20 cellular contexts compared by ENCODE assay signal in genomic region chr9:35723426-35723825, GRCh38. TPM values are rescaled to one million over a fixed set of nuclear protein-coding genes. Genes with fewer than 3 reads are reported as not detected.
DNase-seq lines count a peak whose midpoint lies in the region; ATAC-seq and TF ChIP-seq lines count a peak whose summit lies in the region.
"Had no signal": no experiment of that assay in that cellular context is flagged by ENCODE, and none has a peak within 500 bp of the region (broad histone marks: within the 10 kb centered on the region; RNA-seq: fewer than 3 reads in every experiment).

No MANE protein-coding gene starts in this region.

- no peak overlapping the region for H2AK5ac ChIP-seq in trophoblast cell (ENCODE audit: low read length)

- no peak overlapping the region for H2AFZ ChIP-seq in trophoblast cell (ENCODE audit: insufficient read depth, low read length, poor library complexity)

- DNase-seq in activated CD4-positive, alpha-beta T cell treated with anti-CD3 and anti-CD28 coated beads for 36 hours, result no peak
- DNase-seq in activated CD4-positive, alpha-beta T cell treated with anti-CD3 and anti-CD28 coated beads for 1 hour, result no peak
- no peak for DNase-seq in CD4-positive, alpha-beta T cell
- DNase-seq in effector memory CD8-positive, alpha-beta T cell, result no peak
- DNase-seq in trophoblast cell (peak; percentile 82 to 90), NCI-H524 treated with DMSO at 0.1 percent for 48 hours (lab: John Stamatoyannopoulos, UW) (no peak), GM19238 (ENCODE audit: insufficient read length, low spot score) (no peak)
- no peak for DNase-seq in central memory CD4-positive, alpha-beta T cell
- DNase-seq: AML-193; CD4-positive, alpha-beta memory T cell; DMS153; DMS79 treated with DMSO at 0.1 percent for 48 hours; GF-D8; H9 had no signal

- intact Hi-C loops in activated CD4-positive, alpha-beta T cell treated with anti-CD3 and anti-CD28 coated beads for 36 hours (cut with DNase I, micrococcal nuclease), result no loop called here
- intact Hi-C loops in CD4-positive, alpha-beta T cell (cut with DNase I, micrococcal nuclease), result no loop called here

- H3K23ac ChIP-seq in trophoblast cell (ENCODE audit: low read length), result no peak overlapping the region

- peaks cover 15% of the 10 kb centered on the region for H3K79me1 ChIP-seq in trophoblast cell (ENCODE audit: low read length)

- H3K18ac ChIP-seq in trophoblast cell (ENCODE audit: low read length), result no peak overlapping the region

- no peak overlapping the region for H3K4me3 Mint-ChIP-seq in activated CD4-positive, alpha-beta T cell treated with anti-CD3 and anti-CD28 coated beads for 36 hours
- H3K4me3 Mint-ChIP-seq in CD4-positive, alpha-beta T cell, result no peak overlapping the region
- H3K4me3 Mint-ChIP-seq in effector memory CD8-positive, alpha-beta T cell, result no peak overlapping the region
- H3K4me3 Mint-ChIP-seq: CD4-positive, alpha-beta memory T cell; H9 had no signal

- H3K4me1 ChIP-seq in trophoblast cell (ENCODE audit: control insufficient read depth in 1 of 2, insufficient read depth in 2 of 2, low read length in 2 of 2), result peaks cover 17 to 21% of the 10 kb centered on the region in 2 experiments

- no peaks in the 10 kb centered on the region for H3K9me3 ChIP-seq in CD4-positive, alpha-beta T cell (ENCODE audit: control insufficient read depth, low read length)
- H3K9me3 ChIP-seq in trophoblast cell (ENCODE audit: insufficient read depth, low read depth, low read length), result no peaks in the 10 kb centered on the region
- H3K9me3 ChIP-seq: A549 had no signal

- no peak overlapping the region for H3K4ac ChIP-seq in trophoblast cell (ENCODE audit: low read depth, low read length)

- no peak for ATAC-seq in activated CD4-positive, alpha-beta T cell treated with anti-CD3 and anti-CD28 coated beads for 36 hours
- no peak for ATAC-seq in CD4-positive, alpha-beta T cell (ENCODE audit: poor library complexity)
- ATAC-seq in effector memory CD8-positive, alpha-beta T cell (replicated peaks), result no peak
- ATAC-seq: A549, HepG2 had no signal

- H3K27me3 Mint-ChIP-seq in activated CD4-positive, alpha-beta T cell treated with anti-CD3 and anti-CD28 coated beads for 36 hours, result no peaks in the 10 kb centered on the region
- no peaks in the 10 kb centered on the region for H3K27me3 Mint-ChIP-seq in CD4-positive, alpha-beta T cell
- no peaks in the 10 kb centered on the region for H3K27me3 Mint-ChIP-seq in effector memory CD8-positive, alpha-beta T cell
- H3K27me3 Mint-ChIP-seq: CD4-positive, alpha-beta memory T cell had no signal

- H3K36me3 Mint-ChIP-seq in activated CD4-positive, alpha-beta T cell treated with anti-CD3 and anti-CD28 coated beads for 36 hours (ENCODE audit: low read depth), result peaks cover 53% of the 10 kb centered on the region
- peaks cover 81% of the 10 kb centered on the region for H3K36me3 Mint-ChIP-seq in CD4-positive, alpha-beta T cell (ENCODE audit: low read depth)
- peaks cover 78% of the 10 kb centered on the region for H3K36me3 Mint-ChIP-seq in effector memory CD8-positive, alpha-beta T cell (ENCODE audit: insufficient read depth)

- CTCF ChIA-PET in activated CD4-positive, alpha-beta T cell treated with anti-CD3 and anti-CD28 coated beads for 36 hours (lab: Charles Lee), result interaction anchor here (1.0 kb wide), 1 partner anchor 28 kb away, joined by 6 read pairs; no protein-coding TSS in a partner anchor
- CTCF ChIA-PET in CD4-positive, alpha-beta T cell (lab: Charles Lee), result no interaction called here

- H3K27ac Mint-ChIP-seq in activated CD4-positive, alpha-beta T cell treated with anti-CD3 and anti-CD28 coated beads for 36 hours, result peak overlapping the region; percentile 45
- peak overlapping the region; percentile 24 for H3K27ac Mint-ChIP-seq in CD4-positive, alpha-beta T cell
- H3K27ac Mint-ChIP-seq in effector memory CD8-positive, alpha-beta T cell, result peak overlapping the region; percentile 60 to 64
- H3K27ac Mint-ChIP-seq: H9 had no signal

- no peak overlapping the region for H3K4me2 ChIP-seq in trophoblast cell (ENCODE audit: low read length)
- H3K4me2 ChIP-seq: A549 had no signal

- H3K27ac ChIP-seq in CD4-positive, alpha-beta T cell (ENCODE audit: low read depth, low read length), result no peak overlapping the region
- H3K27ac ChIP-seq in trophoblast cell (ENCODE audit: low read depth, low read length), result no peak overlapping the region
- H3K27ac ChIP-seq: 22Rv1, A549, C4-2B had no signal

- no peak overlapping the region for H4K12ac ChIP-seq in trophoblast cell (ENCODE audit: low read depth, low read length)

- no peaks in the 10 kb centered on the region for H3K9me3 Mint-ChIP-seq in activated CD4-positive, alpha-beta T cell treated with anti-CD3 and anti-CD28 coated beads for 36 hours (ENCODE audit: low read depth)
- H3K9me3 Mint-ChIP-seq in CD4-positive, alpha-beta T cell, result no peaks in the 10 kb centered on the region
- no peaks in the 10 kb centered on the region for H3K9me3 Mint-ChIP-seq in effector memory CD8-positive, alpha-beta T cell
- H3K9me3 Mint-ChIP-seq: CD4-positive, alpha-beta memory T cell; H9 had no signal

- H2BK120ac ChIP-seq in trophoblast cell (ENCODE audit: insufficient read depth, low read length, poor library complexity), result no peak overlapping the region

- H2BK12ac ChIP-seq in trophoblast cell (ENCODE audit: low read length), result no peak overlapping the region

- no peak for TF ChIP-seq CTCF in CD4-positive, alpha-beta T cell (IDR thresholded peaks at IDR 0.05)

- no peak overlapping the region for H2BK5ac ChIP-seq in trophoblast cell (ENCODE audit: low read depth, low read length, poor library complexity)

- H3K27me3 ChIP-seq in CD4-positive, alpha-beta T cell (ENCODE audit: control insufficient read depth, insufficient read depth, low read length), result no peaks in the 10 kb centered on the region
- H3K27me3 ChIP-seq in trophoblast cell (ENCODE audit: insufficient read depth, low read length), result no peaks in the 10 kb centered on the region

- WGBS in trophoblast cell (ENCODE audit: extremely low coverage, insufficient coverage, insufficient read length), result no CpG with 5 or more reads among the region's 2 CpGs

- no peak overlapping the region for H3K9ac ChIP-seq in trophoblast cell (ENCODE audit: low read length)

- H4K91ac ChIP-seq in trophoblast cell (ENCODE audit: low read depth, low read length), result no peak overlapping the region

- peaks cover 49 to 66% of the 10 kb centered on the region in 2 experiments for H3K36me3 ChIP-seq in trophoblast cell (ENCODE audit: control insufficient read depth in 1 of 2, insufficient read depth in 2 of 2, low read length in 2 of 2)

- H4K8ac ChIP-seq in trophoblast cell (ENCODE audit: low read depth, low read length), result no peak overlapping the region

- H3K79me2 ChIP-seq in trophoblast cell (ENCODE audit: control insufficient read depth, insufficient read depth, low read length, poor library complexity), result peaks cover 10% of the 10 kb centered on the region

- H3K14ac ChIP-seq in trophoblast cell (ENCODE audit: low read length), result no peak overlapping the region

- H3K4me1 Mint-ChIP-seq in activated CD4-positive, alpha-beta T cell treated with anti-CD3 and anti-CD28 coated beads for 36 hours, result peaks cover 2% of the 10 kb centered on the region
- H3K4me1 Mint-ChIP-seq in CD4-positive, alpha-beta T cell (ENCODE audit: low read depth), result peaks cover 6% of the 10 kb centered on the region
- H3K4me1 Mint-ChIP-seq in effector memory CD8-positive, alpha-beta T cell (ENCODE audit: low read depth in 2 of 2), result peaks cover 15 to 19% of the 10 kb centered on the region in 2 donors
- H3K4me1 Mint-ChIP-seq: H9 had no signal

- POLR2A ChIA-PET in activated CD4-positive, alpha-beta T cell treated with anti-CD3 and anti-CD28 coated beads for 36 hours (lab: Charles Lee), result no interaction called here
- POLR2A ChIA-PET in CD4-positive, alpha-beta T cell (lab: Charles Lee), result interaction anchor here (1.0 kb wide), 1 partner anchor 9 kb away, joined by 3 read pairs; the partner anchor contains the start of genes CREB3 and TLN1

- no peak overlapping the region for H3K4me3 ChIP-seq in trophoblast cell (ENCODE audit: low read depth, low read length)
- H3K4me3 ChIP-seq: A549 had no signal

RNA-seq across cellular contexts. Expression of gene TLN1, which starts 8.6 kb away (rescaled TPM):
- total RNA-seq in activated CD4-positive, alpha-beta T cell treated with anti-CD3 and anti-CD28 coated beads for 36 hours, result 100 to 1,000 TPM; 217 to 238 TPM
- 100 to 1,000 TPM; 149 to 151 TPM for total RNA-seq in CD4-positive, alpha-beta T cell
- polyA plus RNA-seq in trophoblast cell (2013), result 53.1 and 56.1 TPM in 2 replicates

RNA-seq across cellular contexts. Expression of gene CREB3, which starts 9.0 kb away (rescaled TPM):
- 10 to 100 TPM; 24.0 to 26.0 TPM for total RNA-seq in activated CD4-positive, alpha-beta T cell treated with anti-CD3 and anti-CD28 coated beads for 36 hours
- 10 to 100 TPM; 13.7 to 15.4 TPM for total RNA-seq in CD4-positive, alpha-beta T cell
- polyA plus RNA-seq in trophoblast cell (2013), result 32.3 and 32.4 TPM in 2 replicates

RNA-seq across cellular contexts. Expression of gene GBA2, which starts 25.6 kb away (rescaled TPM):
- total RNA-seq in activated CD4-positive, alpha-beta T cell treated with anti-CD3 and anti-CD28 coated beads for 36 hours, result 10 to 100 TPM; 19.6 to 23.7 TPM
- total RNA-seq in CD4-positive, alpha-beta T cell, result 10 to 100 TPM; 17.3 to 18.6 TPM
- 36.1 and 36.7 TPM in 2 replicates for polyA plus RNA-seq in trophoblast cell (2013)

RNA-seq across cellular contexts. Expression of gene RGP1, which starts 25.7 kb away (rescaled TPM):
- 10 to 100 TPM; 14.0 to 15.5 TPM for total RNA-seq in activated CD4-positive, alpha-beta T cell treated with anti-CD3 and anti-CD28 coated beads for 36 hours
- 10 to 100 TPM; 12.6 to 13.1 TPM for total RNA-seq in CD4-positive, alpha-beta T cell
- polyA plus RNA-seq in trophoblast cell (2013), result 14.4 TPM in 2 replicates

RNA-seq across cellular contexts. Expression of gene MSMP, which starts 30.6 kb away (rescaled TPM):
- total RNA-seq in activated CD4-positive, alpha-beta T cell treated with anti-CD3 and anti-CD28 coated beads for 36 hours, result under 1 TPM in 1 of 2 experiments, not detected in 1; 0.39 TPM
- total RNA-seq in CD4-positive, alpha-beta T cell, result not detected
- not detected in 2 replicates for polyA plus RNA-seq in trophoblast cell (2013)
- total RNA-seq: CD4-positive, alpha-beta memory T cell; H1 had no signal
- polyA plus RNA-seq: A549, BJ had no signal

Comparison
In these comparisons a context has a peak if more than half of its experiments do, and no peak if none do; other contexts are left out.
1. DNase-seq: peak in trophoblast cell (2 of 2); none in activated CD4-positive, alpha-beta T cell treated with anti-CD3 and anti-CD28 coated beads for 36 hours (single experiment), activated CD4-positive, alpha-beta T cell treated with anti-CD3 and anti-CD28 coated beads for 1 hour (single experiment), CD4-positive, alpha-beta T cell (0 of 10), effector memory CD8-positive, alpha-beta T cell (0 of 3), NCI-H524 treated with DMSO at 0.1 percent for 48 hours (single experiment), central memory CD4-positive, alpha-beta T cell (single experiment) and GM19238 (single experiment).
2. Peak in every context shown above with its lines, with median percentiles within 50 percentile points of each other: H3K27ac Mint-ChIP-seq.